In genomic region chr11:100576044-100577021, GRCh38 we compare ENCODE assay signal across 9 cellular contexts.
A peak's percentile ranks its signal among the peaks of the same experiment; 100 is the strongest.
DNase-seq lines count a peak whose midpoint lies in the region; ATAC-seq, FAIRE-seq and TF ChIP-seq lines count a peak whose summit lies in the region.
"Had no signal": no experiment of that assay in that cellular context is flagged by ENCODE, and none has a peak within 500 bp of the region (broad histone marks: within the 10 kb centered on the region; RNA-seq: fewer than 3 reads in every experiment).

No MANE protein-coding gene starts in this region.

- H3K4me1 ChIP-seq in GM12878 (ENCODE audit: control insufficient read depth, insufficient read depth, low read length) (no peaks in the 10 kb centered on the region), thyroid gland (no peaks in the 10 kb centered on the region)

- H3K36me3 ChIP-seq in GM12878 (ENCODE audit: control insufficient read depth in 2 of 2, insufficient read depth in 2 of 2, low read length in 1 of 2) (no peaks in the 10 kb centered on the region), thyroid gland (no peaks in the 10 kb centered on the region)

- H3K27me3 Mint-ChIP-seq in Calu3 (ENCODE audit: unreplicated experiment): no peaks in the 10 kb centered on the region
- no peaks in the 10 kb centered on the region for H3K27me3 Mint-ChIP-seq in effector memory CD8-positive, alpha-beta T cell

- no peaks in the 10 kb centered on the region for H3K79me2 ChIP-seq in GM12878 (ENCODE audit: control insufficient read depth, insufficient read depth, low read length)

- RAD21 ChIA-PET in GM12878 (lab: Charles Lee; ENCODE audit: unreplicated experiment): interaction anchor here (0.7 to 3.0 kb wide), 11 partner anchors 104 to 359 kb away, joined by 3 to 19 read pairs (median 5); no protein-coding TSS in a partner anchor

- H3K27me3 ChIP-seq in GM12878 (replicated peaks in 1 of 2; ENCODE audit: control insufficient read depth in 2 of 2, insufficient read depth in 2 of 2, low read length in 1 of 2) (no peaks in the 10 kb centered on the region; a peak in 1 of 4 replicates), thyroid gland (no peaks in the 10 kb centered on the region)

- H3K9me3 Mint-ChIP-seq in Calu3 (ENCODE audit: low read depth, unreplicated experiment): no peaks in the 10 kb centered on the region
- peaks cover 0 to 6% of the 10 kb centered on the region in 2 donors for H3K9me3 Mint-ChIP-seq in effector memory CD8-positive, alpha-beta T cell

- no peak overlapping the region for H3K9ac ChIP-seq in GM12878 (ENCODE audit: control insufficient read depth, insufficient read depth, low read length)

- H3K27ac Mint-ChIP-seq in Calu3 (ENCODE audit: unreplicated experiment): no peak overlapping the region
- no peak overlapping the region for H3K27ac Mint-ChIP-seq in effector memory CD8-positive, alpha-beta T cell

- H3K9me3 ChIP-seq in GM12878 (replicated peaks; ENCODE audit: control insufficient read depth, insufficient read depth, low read length): no peaks in the 10 kb centered on the region
- H3K9me3 ChIP-seq in thyroid gland: no peaks in the 10 kb centered on the region

- H3K4me3 ChIP-seq in GM12878 (no peak overlapping the region), thyroid gland (replicated peaks in 1 of 3) (no peak overlapping the region)
- H3K4me3 ChIP-seq: skin epidermis had no signal

- in situ Hi-C loops in GM12878 (cut with MboI): loop anchor here (5.0 kb wide), 3 partner anchors 106 to 356 kb away; no protein-coding TSS in a partner anchor

- no peaks in the 10 kb centered on the region for H4K20me1 ChIP-seq in GM12878 (ENCODE audit: control insufficient read depth, insufficient read depth)

- FAIRE-seq in GM19239 (lab: Jason Lieb, UNC): peak; percentile 76
- peak; percentile 92 for FAIRE-seq in GM12878 (lab: Jason Lieb, UNC)

- DNase-seq in Calu3 (peak; percentile 19), GM19239 (ENCODE audit: insufficient read length, low spot score) (peak; percentile 17), NCI-H526 treated with DMSO at 0.1 percent for 48 hours (lab: John Stamatoyannopoulos, UW) (peak; percentile 81), GM12878 (ENCODE audit: low read depth, low spot score) (peak; percentile 9), iris pigment epithelial cell (ENCODE audit: low read depth) (peak; percentile 70), thyroid gland (peak in 1 of 2 donors; percentile 6)
- no peak for DNase-seq in effector memory CD8-positive, alpha-beta T cell

- H3K27ac ChIP-seq in GM12878 (ENCODE audit: control insufficient read depth, insufficient read depth) (no peak overlapping the region), thyroid gland (no peak overlapping the region)
- H3K27ac ChIP-seq: skin epidermis had no signal

- H2AFZ ChIP-seq in GM12878 (ENCODE audit: control insufficient read depth, low read depth, low read length): no peak overlapping the region

- H3K4me3 Mint-ChIP-seq in Calu3 (ENCODE audit: low read depth, unreplicated experiment): no peak overlapping the region
- H3K4me3 Mint-ChIP-seq in effector memory CD8-positive, alpha-beta T cell: no peak overlapping the region

- TF ChIP-seq RAD21 in GM12878 (IDR thresholded peaks at IDR 0.05; ENCODE audit: insufficient read depth, low read depth, low read length): peak; percentile 97

- peak; percentile 92 for ATAC-seq in HG03175 (IDR thresholded peaks at IDR 0.05; ENCODE audit: unreplicated experiment)
- ATAC-seq in GM12878: peak; percentile 95
- no peak for ATAC-seq in effector memory CD8-positive, alpha-beta T cell (replicated peaks)

- BruUV-seq in Calu3 (replicated peaks; lab: Mats Ljungman, UMichigan): no TSS peak
- BruUV-seq in GM12878 (replicated peaks; lab: Mats Ljungman, UMichigan): no TSS peak

- WGBS in GM12878 (ENCODE audit: insufficient coverage, insufficient replicate concordance, low lambda C conversion rate, missing lambda C conversion rate): 21% methylated on average over 6 of the region's 6 CpGs
- WGBS in thyroid gland, 2 donors: 34% methylated on average over 6 of the region's 6 CpGs

- intact Hi-C loops in Calu3 (cut with micrococcal nuclease; ENCODE audit: unreplicated experiment): loop anchor here (1.0 to 10.0 kb wide), 5 partner anchors 106 to 832 kb away; no protein-coding TSS in a partner anchor
- intact Hi-C loops in GM12878 (cut with micrococcal nuclease; ENCODE audit: unreplicated experiment): loop anchor here (1.0 to 2.0 kb wide), 3 partner anchors 106 to 354 kb away; no protein-coding TSS in a partner anchor
- intact Hi-C loops in thyroid gland (cut with DNase I): loop anchor here (5.0 to 10.0 kb wide), 2 partner anchors 276 to 358 kb away; no protein-coding TSS in a partner anchor

- SMC1A ChIA-PET in GM12878 (lab: Charles Lee; ENCODE audit: uncharacterized antibody, unreplicated experiment): interaction anchor here (0.7 to 3.3 kb wide), 19 partner anchors 8 to 427 kb away, joined by 3 to 38 read pairs (median 5); no protein-coding TSS in a partner anchor

- POLR2A ChIA-PET in GM12878 (lab: Charles Lee): no interaction called here

- no peaks in the 10 kb centered on the region for H3K36me3 Mint-ChIP-seq in Calu3 (ENCODE audit: insufficient read depth, unreplicated experiment)
- H3K36me3 Mint-ChIP-seq in effector memory CD8-positive, alpha-beta T cell (ENCODE audit: insufficient read depth): no peaks in the 10 kb centered on the region

- no peaks in the 10 kb centered on the region for H3K4me1 Mint-ChIP-seq in Calu3 (ENCODE audit: low read depth, unreplicated experiment)
- no peaks in the 10 kb centered on the region for H3K4me1 Mint-ChIP-seq in effector memory CD8-positive, alpha-beta T cell (ENCODE audit: low read depth in 2 of 2)

- no peak overlapping the region for H3K4me2 ChIP-seq in GM12878 (ENCODE audit: control insufficient read depth, insufficient read depth)

- CTCF ChIA-PET in Calu3 (lab: Charles Lee) (interaction anchor here (0.6 to 1.2 kb wide), 6 partner anchors 15 to 279 kb away, joined by 3 to 7 read pairs (median 5); no protein-coding TSS in a partner anchor), GM12878 (lab: Yijun Ruan, JAX) (interaction anchor here (0.6 to 4.6 kb wide), 36 partner anchors 14 to 860 kb away, joined by 3 to 61 read pairs (median 4); no protein-coding TSS in a partner anchor)

- TF ChIP-seq POLR2A in GM12878 (IDR thresholded peaks at IDR 0.05; ENCODE audit: low read depth, low read length) (no peak), thyroid gland (IDR thresholded peaks at IDR 0.05) (no peak)

- TF ChIP-seq EP300 in GM12878 (IDR thresholded peaks at IDR 0.05; ENCODE audit: borderline replicate concordance in 1 of 2, control insufficient read depth in 1 of 2, low read depth in 2 of 2, low read length in 2 of 2): no peak

- TF ChIP-seq CTCF in Calu3 (IDR thresholded peaks at IDR 0.05; ENCODE audit: unreplicated experiment) (peak; percentile 41), GM12878 (IDR thresholded peaks at IDR 0.05 in 2 of 3, conservative IDR thresholded peaks at IDR 0.05 in 1 of 3; ENCODE audit: control insufficient read depth in 2 of 3, extremely low read depth in 1 of 3, insufficient read depth in 1 of 3, low read depth in 3 of 3, low read length in 3 of 3) (peak; percentile 59 to 76 (median 71)), thyroid gland (IDR thresholded peaks at IDR 0.05) (peak in 5 of 6 experiments; percentile 57 to 84 (median 74))

TF ChIP-seq in GM12878, 131 proteins besides CTCF, POLR2A, EP300 and RAD21:
- TF ChIP-seq SIN3A (IDR thresholded peaks at IDR 0.05; ENCODE audit: low read depth, low read length) (no peak), KDM1A (IDR thresholded peaks at IDR 0.05; ENCODE audit: borderline replicate concordance) (no peak), SMC3 (IDR thresholded peaks at IDR 0.05; ENCODE audit: borderline replicate concordance, low read length) (peak; percentile 98), ATF7 (IDR thresholded peaks at IDR 0.05; ENCODE audit: low read depth) (peak; percentile 58), SREBF2 (IDR thresholded peaks at IDR 0.05; ENCODE audit: low read length) (no peak), IRF3 (IDR thresholded peaks at IDR 0.05) (no peak)
TF ChIP-seq in GM12878: peak in this region for 2.

Comparison
In these comparisons a context has a peak if more than half of its experiments do, and no peak if none do; other contexts are left out.
1. DNase-seq: peak in Calu3 (single experiment), GM19239 (single experiment), NCI-H526 treated with DMSO at 0.1 percent for 48 hours (single experiment), GM12878 (single experiment) and iris pigment epithelial cell (single experiment); none in effector memory CD8-positive, alpha-beta T cell (0 of 3).
2. Peak in every context shown above with its lines, with median percentiles within 50 percentile points of each other: CTCF ChIP-seq.